8 cellular contexts compared by ENCODE assay signal in genomic region chr16:3400446-3400778, GRCh38. TPM values are rescaled to one million over a fixed set of nuclear protein-coding genes. Genes with fewer than 3 reads are reported as not detected.
DNase-seq lines count a peak whose midpoint lies in the region; ATAC-seq and TF ChIP-seq lines count a peak whose summit lies in the region.

No MANE protein-coding gene starts in this region.

- peak overlapping the region; percentile 62 to 85 (median 82) for H3K4me3 ChIP-seq in Peyer's patch
- peak overlapping the region; percentile 92 for H3K4me3 ChIP-seq in fibroblast of the aortic adventitia (ENCODE audit: low read depth, low read length)
- peak overlapping the region; percentile 84 for H3K4me3 ChIP-seq in skeletal muscle satellite cell (ENCODE audit: low read length)

- no peak for TF ChIP-seq POLR2A in Peyer's patch (IDR thresholded peaks at IDR 0.05)

- peak overlapping the region; percentile 92 for H3K9ac ChIP-seq in skeletal muscle satellite cell (ENCODE audit: low read depth, low read length)

- DNase-seq in Peyer's patch, result no peak
- DNase-seq in fibroblast of the aortic adventitia (ENCODE audit: low read depth), result no peak
- no peak for DNase-seq in NCI-H1092 treated with DMSO at 0.1 percent for 48 hours (lab: John Stamatoyannopoulos, UW)

- H3K27ac ChIP-seq in Peyer's patch, result peak overlapping the region; percentile 75 to 89 (median 84)

- no peaks in the 10 kb centered on the region for H3K27me3 ChIP-seq in Peyer's patch
- H3K27me3 ChIP-seq in skeletal muscle satellite cell (ENCODE audit: control insufficient read depth, insufficient read depth, low read length), result no peaks in the 10 kb centered on the region

- H3K9me3 ChIP-seq in Peyer's patch (peaks cover 0 to 6% (median 1%) of the 10 kb centered on the region in 4 donors), skeletal muscle satellite cell (replicated peaks; ENCODE audit: low read length) (no peaks in the 10 kb centered on the region)

- H3K4me1 ChIP-seq in Peyer's patch (peaks cover 0 to 17% (median 2%) of the 10 kb centered on the region in 4 donors), skeletal muscle satellite cell (ENCODE audit: control insufficient read depth, insufficient read depth, low read length) (peaks cover 3% of the 10 kb centered on the region)

- ATAC-seq in GM19463 (IDR thresholded peaks at IDR 0.05; ENCODE audit: unreplicated experiment) (peak; percentile 15), HG03039 (IDR thresholded peaks at IDR 0.05; ENCODE audit: unreplicated experiment) (no peak), HG02678 (IDR thresholded peaks at IDR 0.05; ENCODE audit: unreplicated experiment) (no peak), HG03175 (IDR thresholded peaks at IDR 0.05; ENCODE audit: unreplicated experiment) (no peak)

- TF ChIP-seq CTCF in Peyer's patch (IDR thresholded peaks at IDR 0.05) (no peak), fibroblast of the aortic adventitia (IDR thresholded peaks at IDR 0.05; ENCODE audit: insufficient read depth, low read length) (no peak)

- peak overlapping the region; percentile 82 for H3K4me2 ChIP-seq in skeletal muscle satellite cell (ENCODE audit: low read length)

- H3K36me3 ChIP-seq in Peyer's patch (peaks cover 0 to 56% (median under 1%) of the 10 kb centered on the region in 3 donors), skeletal muscle satellite cell (ENCODE audit: insufficient read depth, low read length) (peaks cover 50% of the 10 kb centered on the region)

RNA-seq across cellular contexts. Expression of gene ZSCAN32, which starts 0.4 kb away (rescaled TPM):
- total RNA-seq in Peyer's patch, result 10 to 100 TPM; 12.4 to 23.1 (median 15.3) TPM
- total RNA-seq in fibroblast of the aortic adventitia (ENCODE audit: low replicate concordance), result 9.0 and 12.7 TPM in 2 replicates
- 10.3 and 13.2 TPM in 2 replicates for total RNA-seq in skeletal muscle satellite cell (2012; rRNA removed)

RNA-seq across cellular contexts. Expression of gene ZNF174, which starts 0.6 kb away (rescaled TPM):
- 10 to 100 TPM in 3 of 4 donors, 1 to 10 TPM in 1; 7.4 to 19.8 (median 15.7) TPM for total RNA-seq in Peyer's patch
- 8.0 TPM in 2 replicates for total RNA-seq in fibroblast of the aortic adventitia (ENCODE audit: low replicate concordance)
- total RNA-seq in skeletal muscle satellite cell (2012; rRNA removed), result 6.3 and 7.4 TPM in 2 replicates

RNA-seq across cellular contexts. Expression of gene ZNF597, which starts 42.9 kb away (rescaled TPM):
- total RNA-seq in Peyer's patch (1 to 10 TPM; 1.1 to 3.3 (median 1.8) TPM), fibroblast of the aortic adventitia (ENCODE audit: low replicate concordance) (2.5 and 2.8 TPM in 2 replicates)
- total RNA-seq in skeletal muscle satellite cell (2012; rRNA removed), result 2.0 and 2.2 TPM in 2 replicates

RNA-seq across cellular contexts. Expression of gene NAA60, which starts 43.1 kb away (rescaled TPM):
- total RNA-seq in Peyer's patch (100 to 1,000 TPM in 2 of 4 donors, 10 to 100 TPM in 2; 80.9 to 110 (median 96.8) TPM), fibroblast of the aortic adventitia (ENCODE audit: low replicate concordance) (13.0 and 16.6 TPM in 2 replicates)
- 9.2 and 9.9 TPM in 2 replicates for total RNA-seq in skeletal muscle satellite cell (2012; rRNA removed)

RNA-seq across cellular contexts. Expression of gene OR2C1, which starts 44.7 kb away (rescaled TPM):
- total RNA-seq in Peyer's patch (not detected), fibroblast of the aortic adventitia (ENCODE audit: low replicate concordance) (0.09 TPM in 1 of 2 replicates, not detected in the other)
- total RNA-seq in skeletal muscle satellite cell (2012; rRNA removed), result not detected in 2 replicates
